1 cellular context compared by ENCODE assay signal in genomic region chr19:4007021-4007835, GRCh38.
TF ChIP-seq lines count a peak whose summit lies in the region.

Gene PIAS4 (plus strand): TSS chr19:4007736. CDS start chr19:4007761, 25 bp downstream.

TF ChIP-seq in HepG2, 621 proteins besides CTCF, POLR2A, EP300 and RAD21 (continued from another document and continues in another):
- no peak for TF ChIP-seq TRAFD1 (CRISPR knock-in tag; IDR thresholded peaks at IDR 0.05; ENCODE audit: borderline replicate concordance)
- TF ChIP-seq SMC3 (IDR thresholded peaks at IDR 0.05; ENCODE audit: low read length) = no peak
- no peak for TF ChIP-seq ZNF232 (CRISPR knock-in tag; IDR thresholded peaks at IDR 0.05; ENCODE audit: borderline replicate concordance)
- TF ChIP-seq CBX5 (CRISPR knock-in tag; IDR thresholded peaks at IDR 0.05; ENCODE audit: borderline replicate concordance) = peak; percentile 38; the same call in 1 of the 2 replicates
- 0 out of 2 replicates have a peak, but pooled peaks have one; percentile 47 for TF ChIP-seq RFXANK (CRISPR knock-in tag; IDR thresholded peaks at IDR 0.05)
- TF ChIP-seq MXD1 (CRISPR knock-in tag; IDR thresholded peaks at IDR 0.05) = peak; percentile 78
- no peak for TF ChIP-seq CHD2 (IDR thresholded peaks at IDR 0.05; ENCODE audit: low read depth, low read length)
- TF ChIP-seq ZFYVE20 (CRISPR knock-in tag; IDR thresholded peaks at IDR 0.05; ENCODE audit: borderline replicate concordance, low read depth) = peak; percentile 84
- TF ChIP-seq KDM5B (CRISPR knock-in tag; IDR thresholded peaks at IDR 0.05; ENCODE audit: borderline replicate concordance) = 0 out of 2 replicates have a peak, but pooled peaks have one; percentile 32
- no peak for TF ChIP-seq GPBP1L1 (CRISPR knock-in tag; IDR thresholded peaks at IDR 0.05)
- no peak for TF ChIP-seq ZSCAN22 (CRISPR knock-in tag; IDR thresholded peaks at IDR 0.05)
- TF ChIP-seq UBTF (CRISPR knock-in tag; IDR thresholded peaks at IDR 0.05) = peak; percentile 84
- peak; percentile 91 for TF ChIP-seq SAP130 (CRISPR knock-in tag; IDR thresholded peaks at IDR 0.05; ENCODE audit: low read depth)
- peak; percentile 64 for TF ChIP-seq ZNF574 (CRISPR knock-in tag; IDR thresholded peaks at IDR 0.05)
- 0 out of 2 replicates have a peak, but pooled peaks have one; percentile 53 for TF ChIP-seq ZXDC (CRISPR knock-in tag; IDR thresholded peaks at IDR 0.05)
- TF ChIP-seq ZNF446 (CRISPR knock-in tag; IDR thresholded peaks at IDR 0.05) = peak; percentile 52; the same call in 1 of the 2 replicates
- peak; percentile 51; the same call in 1 of the 2 replicates for TF ChIP-seq ZNF501 (CRISPR knock-in tag; IDR thresholded peaks at IDR 0.05)
- no peak for TF ChIP-seq HMGA1 (CRISPR knock-in tag; conservative IDR thresholded peaks at IDR 0.05)
- TF ChIP-seq IRF9 (CRISPR knock-in tag; IDR thresholded peaks at IDR 0.05; ENCODE audit: borderline replicate concordance) = peak; percentile 45; the same call in 1 of the 2 replicates
- TF ChIP-seq HNF1A (IDR thresholded peaks at IDR 0.05; ENCODE audit: low read depth) = no peak
- peak; percentile 68; the same call in 1 of the 2 replicates for TF ChIP-seq HNF1A (CRISPR knock-in tag; IDR thresholded peaks at IDR 0.05; ENCODE audit: borderline replicate concordance)
- TF ChIP-seq FOXJ3 (CRISPR knock-in tag; IDR thresholded peaks at IDR 0.05; ENCODE audit: borderline replicate concordance) = no peak
- peak; percentile 93 for TF ChIP-seq PHF8 (CRISPR knock-in tag; IDR thresholded peaks at IDR 0.05)
- peak; percentile 69 for TF ChIP-seq PHF21A (CRISPR knock-in tag; IDR thresholded peaks at IDR 0.05)
- TF ChIP-seq NFYB (CRISPR knock-in tag; IDR thresholded peaks at IDR 0.05) = peak; percentile 61
- TF ChIP-seq ZFP1 (CRISPR knock-in tag; IDR thresholded peaks at IDR 0.05) = no peak
- peak; percentile 47; the same call in 1 of the 2 replicates for TF ChIP-seq POGZ (CRISPR knock-in tag; IDR thresholded peaks at IDR 0.05)
- no peak for TF ChIP-seq MLLT10 (CRISPR knock-in tag; IDR thresholded peaks at IDR 0.05)
- no peak for TF ChIP-seq ZNF337 (CRISPR knock-in tag; IDR thresholded peaks at IDR 0.05; ENCODE audit: borderline replicate concordance, low read depth)
- peak; percentile 31; the same call in 1 of the 2 replicates for TF ChIP-seq PAXIP1 (CRISPR knock-in tag; conservative IDR thresholded peaks at IDR 0.05)
- TF ChIP-seq CSRNP2 (CRISPR knock-in tag; conservative IDR thresholded peaks at IDR 0.05; ENCODE audit: low read depth) = no peak
- TF ChIP-seq ZNF530 (CRISPR knock-in tag; IDR thresholded peaks at IDR 0.05; ENCODE audit: low read depth) = 0 out of 2 replicates have a peak, but pooled peaks have one; percentile 63
